ENCODE assay signal across 11 cellular contexts in genomic region chr1:12181568-12181967, GRCh38. TPM values are rescaled to one million over a fixed set of nuclear protein-coding genes. Genes with fewer than 3 reads are reported as not detected.
DNase-seq lines count a peak whose midpoint lies in the region; ATAC-seq and TF ChIP-seq lines count a peak whose summit lies in the region.
"Had no signal": no experiment of that assay in that cellular context is flagged by ENCODE, and none has a peak within 500 bp of the region (broad histone marks: within the 10 kb centered on the region; RNA-seq: fewer than 3 reads in every experiment).

No MANE protein-coding gene starts in this region.

- peaks cover 79% of the 10 kb centered on the region for H3K4me1 Mint-ChIP-seq in activated T-cell treated with anti-CD3 and anti-CD28 coated beads, Interleukin-2, amount 50 U/mL, for 4 hours (ENCODE audit: low read depth)

- H3K36me3 ChIP-seq in muscle layer of duodenum (ENCODE audit: control insufficient read depth in 1 of 2, insufficient read depth in 2 of 2, low read length in 2 of 2) (no peaks in the 10 kb centered on the region), psoas muscle (ENCODE audit: insufficient read depth in 1 of 2, low read depth in 1 of 2) (no peaks in the 10 kb centered on the region)

- H3K4me3 ChIP-seq in muscle layer of duodenum (ENCODE audit: low read depth in 1 of 2, low read length in 2 of 2), result no peak overlapping the region
- no peak overlapping the region for H3K4me3 ChIP-seq in psoas muscle

- intact Hi-C loops in psoas muscle (cut with DNase I), result no loop called here

- ATAC-seq in activated T-cell treated with anti-CD3 and anti-CD28 coated beads, Interleukin-2, amount 50 U/mL, for 4 hours, result no peak
- ATAC-seq in psoas muscle, result no peak

- peaks cover 11% of the 10 kb centered on the region for H3K36me3 Mint-ChIP-seq in activated T-cell treated with anti-CD3 and anti-CD28 coated beads, Interleukin-2, amount 50 U/mL, for 4 hours (ENCODE audit: insufficient read depth)

- H3K27ac ChIP-seq in angular gyrus (ENCODE audit: low read depth, low read length) (peak overlapping the region; percentile 2), muscle layer of duodenum (ENCODE audit: low read length) (peak overlapping the region; percentile 51), temporal lobe (ENCODE audit: low read depth, low read length) (peak overlapping the region; percentile 70), psoas muscle (no peak overlapping the region)
- H3K27ac ChIP-seq: VCaP had no signal

- peak overlapping the region; percentile 48 for H3K4me3 Mint-ChIP-seq in activated T-cell treated with anti-CD3 and anti-CD28 coated beads, Interleukin-2, amount 50 U/mL, for 4 hours

- H3K9me3 Mint-ChIP-seq in activated T-cell treated with anti-CD3 and anti-CD28 coated beads, Interleukin-2, amount 50 U/mL, for 4 hours, result no peaks in the 10 kb centered on the region

- H3K4me1 ChIP-seq in muscle layer of duodenum (ENCODE audit: control insufficient read depth in 1 of 2, insufficient read depth in 2 of 2, low read length in 2 of 2) (peaks cover 21 to 73% of the 10 kb centered on the region in 2 donors), psoas muscle (peaks cover 21% of the 10 kb centered on the region)

- no peak for DNase-seq in activated T-cell treated with anti-CD3 and anti-CD28 coated beads, Interleukin-2, amount 50 U/mL, for 4 hours
- no peak for DNase-seq in activated T-cell treated with anti-CD3 and anti-CD28 coated beads, Interleukin-2, amount 50 U/mL, for 1 hour
- no peak for DNase-seq in psoas muscle
- DNase-seq in NOMO-1 (lab: John Stamatoyannopoulos, UW; ENCODE audit: unreplicated experiment in 2 of 2), result no peak
- no peak for DNase-seq in NCI-H2196 (lab: John Stamatoyannopoulos, UW; ENCODE audit: unreplicated experiment)
- DNase-seq: DMS53 had no signal

- no peaks in the 10 kb centered on the region for H3K27me3 Mint-ChIP-seq in activated T-cell treated with anti-CD3 and anti-CD28 coated beads, Interleukin-2, amount 50 U/mL, for 4 hours (ENCODE audit: low read depth)

- 91 to 96% (median 96%) methylated on average over 5 to 7 of the region's 7 CpGs for WGBS in psoas muscle, 3 donors

- H3K27me3 ChIP-seq in muscle layer of duodenum (ENCODE audit: low read depth, low read length), result no peaks in the 10 kb centered on the region
- H3K27me3 ChIP-seq in psoas muscle (ENCODE audit: insufficient read depth in 3 of 3, low read length in 2 of 3), result no peaks in the 10 kb centered on the region

- no peak for TF ChIP-seq CTCF in psoas muscle (IDR thresholded peaks at IDR 0.05)

- H3K9me3 ChIP-seq in muscle layer of duodenum (ENCODE audit: control insufficient read depth in 1 of 2, low read length in 2 of 2) (no peaks in the 10 kb centered on the region), psoas muscle (no peaks in the 10 kb centered on the region)

RNA-seq across cellular contexts. Expression of gene TNFRSF1B, which starts 14.8 kb away (rescaled TPM):
- total RNA-seq in activated T-cell treated with anti-CD3 and anti-CD28 coated beads, Interleukin-2, amount 50 U/mL, for 4 hours, result 100 to 1,000 TPM; 218 to 255 (median 229) TPM
- total RNA-seq in temporal lobe, result 2.0 TPM
- total RNA-seq in psoas muscle, result 10 to 100 TPM in 1 of 4 donors, 1 to 10 TPM in 3; 7.5 to 12.8 (median 8.8) TPM
- 1 to 10 TPM; 5.1 to 7.6 (median 5.8) TPM for polyA plus RNA-seq in psoas muscle
- total RNA-seq: HT-29 had no signal

RNA-seq across cellular contexts. Expression of gene VPS13D, which starts 48.3 kb away (rescaled TPM):
- total RNA-seq in activated T-cell treated with anti-CD3 and anti-CD28 coated beads, Interleukin-2, amount 50 U/mL, for 4 hours, result 10 to 100 TPM; 24.0 to 26.6 (median 26.5) TPM
- total RNA-seq in temporal lobe, result 52.1 TPM
- 10 to 100 TPM; 32.3 to 69.1 (median 51.1) TPM for total RNA-seq in psoas muscle
- polyA plus RNA-seq in psoas muscle, result 10 to 100 TPM; 19.9 to 45.3 (median 25.3) TPM

Comparison
In these comparisons a context has a peak if more than half of its experiments do, and no peak if none do; other contexts are left out.
1. RNA of gene TNFRSF1B, which starts 14.8 kb away (total RNA-seq): 218 to 255 TPM in activated T-cell treated with anti-CD3 and anti-CD28 coated beads, Interleukin-2, amount 50 U/mL, for 4 hours; 7.5 to 12.8 TPM in psoas muscle and 2.0 TPM in temporal lobe (single experiment); every median in the first group is over 10 times any median in the second.